14 cellular contexts compared by ENCODE assay signal in the genomic region with DNA sequence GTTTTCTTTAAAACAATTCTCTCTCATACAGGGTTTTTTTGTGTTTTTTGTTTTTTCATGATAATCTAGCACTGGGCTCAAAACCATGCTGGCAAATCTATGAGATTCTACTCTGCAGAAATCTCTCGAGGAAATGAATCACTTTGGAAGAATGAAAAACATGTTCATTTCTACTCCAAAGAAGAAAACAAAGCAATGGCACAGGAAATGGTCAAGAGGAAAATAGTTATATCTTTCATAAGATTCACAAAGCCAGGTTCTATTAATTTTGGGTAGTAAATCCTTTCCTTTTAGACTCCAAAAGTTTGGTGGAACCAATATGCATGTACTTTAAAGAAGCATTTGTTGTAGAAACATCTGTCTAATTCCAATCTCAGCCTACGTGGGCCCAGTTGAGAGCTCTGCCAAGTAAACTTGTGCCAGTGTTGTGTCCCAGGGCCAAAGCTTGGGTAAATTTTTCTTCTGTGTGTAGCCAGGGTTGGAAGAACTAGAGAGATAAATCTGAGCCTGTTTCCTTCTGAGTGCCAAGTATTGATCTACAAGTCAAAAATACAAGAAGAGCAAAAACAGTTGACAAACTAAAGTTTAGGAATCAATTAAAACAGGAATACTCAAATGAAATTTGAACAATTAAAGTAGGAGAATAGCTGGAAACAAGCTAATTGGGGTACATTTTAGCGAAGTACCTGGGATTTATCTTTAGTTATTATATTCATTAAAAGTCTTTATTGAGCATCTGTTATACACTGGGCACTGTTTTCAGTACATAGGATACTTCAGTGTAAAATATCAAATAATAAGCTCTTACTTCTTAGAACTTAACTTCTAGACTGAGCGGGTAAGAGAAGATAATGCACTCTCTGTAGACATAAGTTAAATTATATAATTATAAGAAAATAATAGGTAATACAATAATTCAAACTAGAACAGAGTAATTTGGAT.
DNase-seq lines count a peak whose midpoint lies in the region; ATAC-seq and TF ChIP-seq lines count a peak whose summit lies in the region.
"Had no signal": no experiment of that assay in that cellular context is flagged by ENCODE, and none has a peak within 500 bp of the region (broad histone marks: within the 10 kb centered on the region; RNA-seq: fewer than 3 reads in every experiment).

No MANE protein-coding gene starts in this region.

- peaks cover 14% of the 10 kb centered on the region for H3K4me1 ChIP-seq in fibroblast of lung (ENCODE audit: control insufficient read depth, extremely low read depth, insufficient read depth, low read length)
- H3K4me1 ChIP-seq: thyroid gland had no signal

- no peaks in the 10 kb centered on the region for H3K9me3 ChIP-seq in fibroblast of lung (ENCODE audit: control insufficient read depth, insufficient read depth, low read depth, low read length)
- no peaks in the 10 kb centered on the region for H3K9me3 ChIP-seq in T-helper 17 cell (ENCODE audit: control insufficient read depth, low read length, poor library complexity, severe bottlenecking)
- H3K9me3 ChIP-seq: thyroid gland had no signal

- H3K27ac ChIP-seq in fibroblast of lung (ENCODE audit: insufficient read depth, low read length) = peak overlapping the region; percentile 91

- ATAC-seq in omental fat pad (ENCODE audit: low FRiP score) (peak; percentile 54), T-helper 17 cell (no peak)

- no peaks in the 10 kb centered on the region for H3K79me2 ChIP-seq in fibroblast of lung (ENCODE audit: control insufficient read depth, insufficient read depth, low read length)

- no peaks in the 10 kb centered on the region for H3K27me3 ChIP-seq in fibroblast of lung (ENCODE audit: control insufficient read depth, insufficient read depth, low read length)
- H3K27me3 ChIP-seq: thyroid gland had no signal

- peak overlapping the region; percentile 49 for H3K4me2 ChIP-seq in fibroblast of lung (ENCODE audit: extremely low read depth, insufficient read depth, low read length)

- H3K36me3 ChIP-seq in fibroblast of lung (ENCODE audit: control insufficient read depth, insufficient read depth, low read length) = no peaks in the 10 kb centered on the region
- H3K36me3 ChIP-seq: thyroid gland had no signal

- no peak overlapping the region for H3K4me3 Mint-ChIP-seq in T-helper 17 cell
- H3K4me3 Mint-ChIP-seq: mesothelial cell of epicardium had no signal

- no peaks in the 10 kb centered on the region for H4K20me1 ChIP-seq in fibroblast of lung (ENCODE audit: control insufficient read depth, extremely low read depth, insufficient read depth, low read length)

- in situ Hi-C loops in GM13976 (cut with MboI; ENCODE audit: low sequenced_read_pairs, unreplicated experiment) = no loop called here

- TF ChIP-seq CTCF in AG10803 (conservative IDR thresholded peaks at IDR 0.05; ENCODE audit: low read length) (no peak), fibroblast of lung (conservative IDR thresholded peaks at IDR 0.05 in 1 of 2, IDR thresholded peaks at IDR 0.05 in 1 of 2; ENCODE audit: low read depth in 1 of 2, low read length in 2 of 2) (no peak), omental fat pad (IDR thresholded peaks at IDR 0.05) (no peak), GM13976 (IDR thresholded peaks at IDR 0.05; ENCODE audit: borderline replicate concordance, control extremely low read depth, extremely low read depth, insufficient read depth, missing control alignments) (no peak)

- no peaks in the 10 kb centered on the region for H3K4me1 Mint-ChIP-seq in T-helper 17 cell
- H3K4me1 Mint-ChIP-seq: mesothelial cell of epicardium had no signal

- DNase-seq in AG10803 (ENCODE audit: low read depth) (peak; percentile 92), RKO (ENCODE audit: low spot score) (peak; percentile 18), fibroblast of lung (ENCODE audit: low read depth in 2 of 2) (peak; percentile 77 to 85), omental fat pad (ENCODE audit: low spot score) (no peak), NCI-H187 (lab: John Stamatoyannopoulos, UW) (no peak), GM13976 (ENCODE audit: low spot score) (no peak), T-helper 17 cell (no peak)
- DNase-seq in activated CD4-positive, alpha-beta T cell treated with anti-CD3 and anti-CD28 coated beads, Interleukin-2, amount 50 U/mL, for 1 hour = no peak
- DNase-seq: activated naive CD4-positive, alpha-beta T cell treated with Interleukin-2 at 50 U/mL for 16 hours; COR-L47; NCI-H1436; stimulated activated CD4-positive, alpha-beta T cell treated with anti-CD3 and anti-CD28 coated beads, Interleukin-2, amount 100 ng/mL, for 48 hours; thyroid gland had no signal

- H3K27me3 Mint-ChIP-seq in T-helper 17 cell = no peaks in the 10 kb centered on the region

- H2AFZ ChIP-seq in fibroblast of lung (ENCODE audit: low read length) = peak overlapping the region; percentile 76

- H3K4me3 ChIP-seq in AG10803 (ENCODE audit: low read length) (no peak overlapping the region), fibroblast of lung (replicated peaks in 1 of 4; ENCODE audit: control extremely low read depth in 1 of 4, insufficient read depth in 1 of 4, low read depth in 3 of 4, low read length in 4 of 4) (no peak overlapping the region)
- H3K4me3 ChIP-seq: thyroid gland had no signal

- H3K9ac ChIP-seq in fibroblast of lung (ENCODE audit: insufficient read depth, low read length) = no peak overlapping the region

- no peak overlapping the region for H3K27ac Mint-ChIP-seq in T-helper 17 cell
- H3K27ac Mint-ChIP-seq: mesothelial cell of epicardium had no signal

- H3K36me3 Mint-ChIP-seq in T-helper 17 cell (ENCODE audit: low read depth) = peaks cover 2% of the 10 kb centered on the region
- H3K36me3 Mint-ChIP-seq: mesothelial cell of epicardium had no signal

Comparison
In these comparisons a context has a peak if more than half of its experiments do, and no peak if none do; other contexts are left out.
1. DNase-seq: peak in AG10803 (single experiment), RKO (single experiment) and fibroblast of lung (2 of 2); none in omental fat pad (single experiment), NCI-H187 (0 of 2), activated CD4-positive, alpha-beta T cell treated with anti-CD3 and anti-CD28 coated beads, Interleukin-2, amount 50 U/mL, for 1 hour (single experiment), GM13976 (single experiment) and T-helper 17 cell (0 of 3).